ENCODE assay signal across 29 cellular contexts in the genomic region with DNA sequence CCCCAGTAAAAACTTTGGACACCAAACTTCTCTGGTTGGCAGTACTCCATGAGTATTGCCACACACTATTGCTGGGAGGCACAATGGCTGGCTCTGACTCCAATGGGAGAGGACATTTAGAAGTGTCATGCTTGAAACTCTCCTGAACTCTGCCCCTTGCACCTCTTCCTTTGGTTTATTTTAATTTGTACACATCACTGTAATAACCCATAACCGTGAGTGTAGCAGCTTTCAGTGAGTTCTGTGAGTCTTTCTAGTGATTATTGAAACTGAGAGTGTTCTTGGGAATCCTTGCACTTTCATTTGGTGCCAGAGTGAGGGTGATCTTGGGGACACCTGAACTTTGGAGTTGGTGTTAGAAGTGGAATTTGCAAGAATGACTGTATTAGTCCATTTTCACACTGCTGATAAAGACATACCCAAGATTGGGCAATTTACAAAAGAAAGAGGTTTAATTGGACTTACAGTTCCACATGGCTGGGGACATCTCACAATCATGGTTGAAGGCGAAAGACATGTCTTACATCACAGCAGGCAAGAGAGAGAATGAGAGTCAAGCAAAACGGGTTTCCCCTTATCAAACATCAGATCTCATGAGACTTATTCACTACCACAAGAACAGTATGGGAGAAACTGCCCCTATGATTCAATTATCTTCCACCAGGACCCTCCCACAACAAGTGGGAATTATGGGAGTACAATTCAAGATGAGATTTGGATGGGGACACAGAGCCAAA.
"Had no signal": no experiment of that assay in that cellular context is flagged by ENCODE, and none has a peak within 500 bp of the region (broad histone marks: within the 10 kb centered on the region; RNA-seq: fewer than 3 reads in every experiment).

No MANE protein-coding gene starts in this region.

- H3K36me3 ChIP-seq: gastroesophageal sphincter, stomach, suprapubic skin, tibial nerve, uterus had no signal

- H3K36me3 Mint-ChIP-seq: activated CD8-positive, alpha-beta memory T cell treated with anti-CD3 and anti-CD28 coated beads, Interleukin-2, amount 10 ng/mL, durations not matched to agents 7 days and 5 days; brain had no signal

- H3K9me3 ChIP-seq: suprapubic skin, uterus had no signal

- ATAC-seq: activated CD4-positive, CD25-positive, alpha-beta regulatory T cell treated with anti-CD3 and anti-CD28 coated beads, Interleukin-2, amount 50 U/mL, for 24 hours; activated CD8-positive, alpha-beta memory T cell treated with anti-CD3 and anti-CD28 coated beads, Interleukin-2, amount 10 ng/mL, durations not matched to agents 7 days and 5 days; activated CD8-positive, alpha-beta T cell treated with anti-CD3 and anti-CD28 coated beads for 36 hours; activated naive CD8-positive, alpha-beta T cell treated with anti-CD3 and anti-CD28 coated beads, Interleukin-2, amount 50 U/mL, for 24 hours; esophagus mucosa; gastroesophageal sphincter; sciatic nerve; stimulated activated memory B cell treated with anti-CD40 and anti-IgM and Interleukin-4, amounts not matched to agents 10 μg/mL and 1 μg/mL and 100 μg/mL, for 72 hours had no signal

- H3K27ac ChIP-seq: gastroesophageal sphincter, stomach, suprapubic skin, tibial nerve, uterus, VCaP had no signal

- DNase-seq: activated CD4-positive, alpha-beta T cell treated with anti-CD3 and anti-CD28 coated beads, Interleukin-2, amount 10 ng/mL, durations not matched to agents 24 days and 14 days; activated CD8-positive, alpha-beta memory T cell treated with anti-CD3 and anti-CD28 coated beads, Interleukin-2, amount 10 ng/mL, durations not matched to agents 7 days and 5 days; activated CD8-positive, alpha-beta T cell treated with anti-CD3 and anti-CD28 coated beads for 36 hours; activated gamma-delta T cell; activated naive CD4-positive, alpha-beta T cell treated with anti-CD3 and anti-CD28 coated beads, Interleukin-2, amount 50 U/mL, for 16 hours; activated naive CD8-positive, alpha-beta T cell treated with anti-CD3 and anti-CD28 coated beads, Interleukin-2, amount 50 U/mL, for 24 hours; aorta; caudate nucleus; dermis blood vessel endothelial cell; effector CD8-positive, alpha-beta T cell; head of caudate nucleus; hypothalamus; mesenchymal stem cell; occipital lobe; stimulated activated CD4-positive, alpha-beta T cell treated with anti-CD3 and anti-CD28 coated beads, Interleukin-15, amount 100 ng/mL, for 24 hours; stomach; uterus had no signal

- H3K4me1 ChIP-seq: gastroesophageal sphincter, stomach, suprapubic skin, tibial nerve, uterus had no signal

- H3K27ac Mint-ChIP-seq: activated CD4-positive, alpha-beta T cell treated with anti-CD3 and anti-CD28 coated beads, Interleukin-2, amount 10 ng/mL, durations not matched to agents 24 days and 14 days; activated CD8-positive, alpha-beta memory T cell treated with anti-CD3 and anti-CD28 coated beads, Interleukin-2, amount 10 ng/mL, durations not matched to agents 7 days and 5 days; activated CD8-positive, alpha-beta T cell treated with anti-CD3 and anti-CD28 coated beads for 36 hours; activated naive CD8-positive, alpha-beta T cell treated with anti-CD3 and anti-CD28 coated beads, Interleukin-2, amount 50 U/mL, for 24 hours; activated T-helper 1 cell treated with anti-CD3 and anti-CD28 coated beads, Interleukin-12 subunit alpha, Interleukin-12 subunit beta, Interleukin-2, Interleukin-4 antibody, amounts not matched to agents 30 ng/mL and 10 ng/mL and 1 ng/mL, durations not matched to agents 14 hours and 24 hours and 36 hours; brain; stimulated activated memory B cell treated with anti-CD40 and anti-IgM and Interleukin-4, amounts not matched to agents 10 μg/mL and 1 μg/mL and 100 μg/mL, for 72 hours; T-helper 2 cell treated with Interferon-gamma antibody and Interleukin-4, amounts not matched to agents 5 μg/mL and 100 μg/mL, for 36 hours had no signal

- H3K27me3 ChIP-seq: gastroesophageal sphincter, stomach, suprapubic skin, tibial nerve, uterus had no signal

- H3K4me3 Mint-ChIP-seq: activated CD4-positive, alpha-beta T cell treated with anti-CD3 and anti-CD28 coated beads, Interleukin-2, amount 10 ng/mL, durations not matched to agents 24 days and 14 days; activated CD8-positive, alpha-beta memory T cell treated with anti-CD3 and anti-CD28 coated beads, Interleukin-2, amount 10 ng/mL, durations not matched to agents 7 days and 5 days; activated CD8-positive, alpha-beta T cell treated with anti-CD3 and anti-CD28 coated beads for 36 hours; activated naive CD8-positive, alpha-beta T cell treated with anti-CD3 and anti-CD28 coated beads, Interleukin-2, amount 50 U/mL, for 24 hours; activated T-helper 1 cell treated with anti-CD3 and anti-CD28 coated beads, Interleukin-12 subunit alpha, Interleukin-12 subunit beta, Interleukin-2, Interleukin-4 antibody, amounts not matched to agents 30 ng/mL and 10 ng/mL and 1 ng/mL, durations not matched to agents 14 hours and 24 hours and 36 hours; brain; stimulated activated memory B cell treated with anti-CD40 and anti-IgM and Interleukin-4, amounts not matched to agents 10 μg/mL and 1 μg/mL and 100 μg/mL, for 72 hours; T-helper 2 cell treated with Interferon-gamma antibody and Interleukin-4, amounts not matched to agents 5 μg/mL and 100 μg/mL, for 36 hours had no signal

- H3K4me2 ChIP-seq: smooth muscle cell had no signal

- H3K4me3 ChIP-seq: gastroesophageal sphincter, smooth muscle cell, stomach, suprapubic skin, tibial nerve, uterus had no signal

- H3K27me3 Mint-ChIP-seq: stimulated activated memory B cell treated with anti-CD40 and anti-IgM and Interleukin-4, amounts not matched to agents 10 μg/mL and 1 μg/mL and 100 μg/mL, for 72 hours had no signal

- H3K4me1 Mint-ChIP-seq: activated CD8-positive, alpha-beta memory T cell treated with anti-CD3 and anti-CD28 coated beads, Interleukin-2, amount 10 ng/mL, durations not matched to agents 7 days and 5 days; brain; stimulated activated memory B cell treated with anti-CD40 and anti-IgM and Interleukin-4, amounts not matched to agents 10 μg/mL and 1 μg/mL and 100 μg/mL, for 72 hours had no signal
